In genomic region chr7:27112960-27113949, GRCh38 we compare ENCODE assay signal across 8 cellular contexts. TPM values are rescaled to one million over a fixed set of nuclear protein-coding genes. Genes with fewer than 3 reads are reported as not detected.
DNase-seq lines count a peak whose midpoint lies in the region; ATAC-seq and TF ChIP-seq lines count a peak whose summit lies in the region.

No MANE protein-coding gene starts in this region.

- H3K27me3 Mint-ChIP-seq in brain: peaks cover 96% of the 10 kb centered on the region
- H3K27me3 Mint-ChIP-seq in activated naive CD4-positive, alpha-beta T cell treated with anti-CD3 and anti-CD28 coated beads for 36 hours (ENCODE audit: low read depth): peaks cover 5% of the 10 kb centered on the region

- H3K4me3 Mint-ChIP-seq in brain: peak overlapping the region in 4 of 5 experiments; percentile 68 to 93 (median 87)
- no peak overlapping the region for H3K4me3 Mint-ChIP-seq in activated naive CD4-positive, alpha-beta T cell treated with anti-CD3 and anti-CD28 coated beads for 36 hours

- TF ChIP-seq CTCF in brain (conservative IDR thresholded peaks at IDR 0.05): no peak
- no peak for TF ChIP-seq CTCF in stomach (IDR thresholded peaks at IDR 0.05)

- H3K27ac ChIP-seq in stomach: peak overlapping the region; percentile 84 to 99 (median 94)

- peak; percentile 33 for TF ChIP-seq EP300 in stomach (IDR thresholded peaks at IDR 0.05)

- CTCF ChIA-PET in activated naive CD4-positive, alpha-beta T cell treated with anti-CD3 and anti-CD28 coated beads for 36 hours (lab: Charles Lee): no interaction called here

- peaks cover 0 to 96% (median 50%) of the 10 kb centered on the region in 3 donors for H3K27me3 ChIP-seq in stomach

- peaks cover 0 to 8% (median 3%) of the 10 kb centered on the region in 5 experiments for H3K9me3 Mint-ChIP-seq in brain
- no peaks in the 10 kb centered on the region for H3K9me3 Mint-ChIP-seq in activated naive CD4-positive, alpha-beta T cell treated with anti-CD3 and anti-CD28 coated beads for 36 hours

- peak overlapping the region in 4 of 5 experiments; percentile 20 to 95 (median 79) for H3K27ac Mint-ChIP-seq in brain
- no peak overlapping the region for H3K27ac Mint-ChIP-seq in activated naive CD4-positive, alpha-beta T cell treated with anti-CD3 and anti-CD28 coated beads for 36 hours

- peaks cover 3% of the 10 kb centered on the region for H3K36me3 Mint-ChIP-seq in brain
- H3K36me3 Mint-ChIP-seq in activated naive CD4-positive, alpha-beta T cell treated with anti-CD3 and anti-CD28 coated beads for 36 hours (ENCODE audit: low read depth): no peaks in the 10 kb centered on the region

- intact Hi-C loops in stomach (cut with DNase I; ENCODE audit: low total_unique reads): no loop called here
- intact Hi-C loops in activated naive CD4-positive, alpha-beta T cell treated with anti-CD3 and anti-CD28 coated beads for 36 hours (cut with micrococcal nuclease): no loop called here

- H3K4me3 ChIP-seq in stomach: peak overlapping the region; percentile 52 to 59 (median 54)

- peaks cover 25% of the 10 kb centered on the region for H3K4me1 Mint-ChIP-seq in brain
- no peaks in the 10 kb centered on the region for H3K4me1 Mint-ChIP-seq in activated naive CD4-positive, alpha-beta T cell treated with anti-CD3 and anti-CD28 coated beads for 36 hours (ENCODE audit: low read depth)

- ATAC-seq in GM19463 (IDR thresholded peaks at IDR 0.05; ENCODE audit: unreplicated experiment) (no peak), GM21576 (IDR thresholded peaks at IDR 0.05; ENCODE audit: unreplicated experiment) (no peak)

- no peaks in the 10 kb centered on the region for H3K36me3 ChIP-seq in stomach

- TF ChIP-seq POLR2A in stomach (IDR thresholded peaks at IDR 0.05): no peak

- WGBS in stomach, 5 donors: 16 to 28% (median 19%) methylated on average over 20 to 57 of the region's 57 CpGs

- peaks cover 10 to 45% (median 27%) of the 10 kb centered on the region in 4 donors for H3K4me1 ChIP-seq in stomach

- DNase-seq in HuH-7 (ENCODE audit: low spot score) (peak; percentile 81), left kidney (ENCODE audit: low read depth, low spot score) (peak; percentile 98), stomach (no peak), NCI-H2107 treated with DMSO at 0.1 percent for 48 hours (lab: John Stamatoyannopoulos, UW; ENCODE audit: unreplicated experiment) (no peak)
- DNase-seq in activated naive CD4-positive, alpha-beta T cell treated with anti-CD3 and anti-CD28 coated beads for 36 hours: no peak

- H3K9me3 ChIP-seq in stomach: no peaks in the 10 kb centered on the region

RNA-seq across cellular contexts. Expression of gene HOXA2, which starts 10.8 kb away (rescaled TPM):
- polyA plus RNA-seq in brain (ENCODE audit: insufficient read depth, low read depth, low replicate concordance): not detected
- 1 to 10 TPM in 3 of 5 donors, under 1 TPM in 1, not detected in 1; 0.89 to 2.3 (median 1.1) TPM for total RNA-seq in stomach
- 1 to 10 TPM; 1.1 to 3.7 (median 1.2) TPM for polyA plus RNA-seq in stomach
- not detected for total RNA-seq in activated naive CD4-positive, alpha-beta T cell treated with anti-CD3 and anti-CD28 coated beads for 36 hours

RNA-seq across cellular contexts. Expression of gene HOXA4, which starts 17.3 kb away (rescaled TPM):
- polyA plus RNA-seq in brain (ENCODE audit: insufficient read depth, low read depth, low replicate concordance) (1.1 TPM), stomach (10 to 100 TPM in 1 of 3 donors, 1 to 10 TPM in 2; 4.4 to 17.0 (median 5.9) TPM)
- 1 to 10 TPM in 3 of 5 donors, under 1 TPM in 2; 0.55 to 5.8 (median 2.2) TPM for total RNA-seq in stomach
- total RNA-seq in activated naive CD4-positive, alpha-beta T cell treated with anti-CD3 and anti-CD28 coated beads for 36 hours: under 1 TPM in 1 of 2 experiments, not detected in 1; 0.14 TPM

RNA-seq across cellular contexts. Expression of gene HOXA1, which starts 17.5 kb away (rescaled TPM):
- polyA plus RNA-seq in brain (ENCODE audit: insufficient read depth, low read depth, low replicate concordance) (not detected), stomach (1 to 10 TPM in 1 of 3 donors, under 1 TPM in 1, not detected in 1; 0.31 to 1.1 TPM)
- under 1 TPM in 1 of 5 donors, not detected in 4; 0.55 TPM for total RNA-seq in stomach
- under 1 TPM; 0.24 to 0.30 TPM for total RNA-seq in activated naive CD4-positive, alpha-beta T cell treated with anti-CD3 and anti-CD28 coated beads for 36 hours

RNA-seq across cellular contexts. Expression of gene HOXA5, which starts 30.2 kb away (rescaled TPM):
- polyA plus RNA-seq in brain (ENCODE audit: insufficient read depth, low read depth, low replicate concordance) (25.3 TPM), stomach (10 to 100 TPM in 1 of 3 donors, 1 to 10 TPM in 2; 7.5 to 12.8 (median 7.8) TPM)
- total RNA-seq in stomach: 10 to 100 TPM in 3 of 5 donors, 1 to 10 TPM in 2; 2.9 to 53.1 (median 18.2) TPM
- total RNA-seq in activated naive CD4-positive, alpha-beta T cell treated with anti-CD3 and anti-CD28 coated beads for 36 hours: not detected

RNA-seq across cellular contexts. Expression of gene HOXA6, which starts 34.3 kb away (rescaled TPM):
- 14.9 TPM for polyA plus RNA-seq in brain (ENCODE audit: insufficient read depth, low read depth, low replicate concordance)
- total RNA-seq in stomach: 10 to 100 TPM in 1 of 5 donors, 1 to 10 TPM in 1, not detected in 3; 3.7 to 12.7 TPM
- under 1 TPM in 1 of 3 donors, not detected in 2; 0.81 TPM for polyA plus RNA-seq in stomach
- total RNA-seq in activated naive CD4-positive, alpha-beta T cell treated with anti-CD3 and anti-CD28 coated beads for 36 hours: not detected

Comparison
In these comparisons a context has a peak if more than half of its experiments do, and no peak if none do; other contexts are left out.
1. DNase-seq: peak in HuH-7 (single experiment) and left kidney (single experiment); none in stomach (single experiment), activated naive CD4-positive, alpha-beta T cell treated with anti-CD3 and anti-CD28 coated beads for 36 hours (single experiment) and NCI-H2107 treated with DMSO at 0.1 percent for 48 hours (single experiment).